In the genomic region with DNA sequence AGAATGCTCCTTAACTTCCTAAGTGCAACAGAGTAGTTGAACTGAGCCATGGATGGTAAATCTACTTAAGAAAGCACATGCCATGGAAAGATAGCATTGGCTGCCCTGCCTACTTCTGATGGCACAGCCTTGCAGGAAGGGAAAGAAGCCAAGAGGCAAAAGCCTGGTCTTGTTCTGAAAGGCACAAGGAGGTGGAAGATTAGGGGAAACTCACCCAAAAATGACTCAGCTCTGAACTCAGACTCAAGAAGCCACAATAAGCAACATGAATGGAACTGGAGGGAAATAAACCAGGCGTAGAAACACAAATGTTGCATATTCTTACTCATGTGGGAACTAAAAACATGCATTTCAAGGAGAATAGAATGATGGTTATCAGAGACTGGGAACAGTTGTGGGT, we compare ENCODE assay signal across 12 cellular contexts. TPM values are rescaled to one million over a fixed set of nuclear protein-coding genes. Genes with fewer than 3 reads are reported as not detected.
A peak's percentile ranks its signal among the peaks of the same experiment; 100 is the strongest.
DNase-seq lines count a peak whose midpoint lies in the region; ATAC-seq and TF ChIP-seq lines count a peak whose summit lies in the region.
"Had no signal": no experiment of that assay in that cellular context is flagged by ENCODE, and none has a peak within 500 bp of the region (broad histone marks: within the 10 kb centered on the region; RNA-seq: fewer than 3 reads in every experiment).

No MANE protein-coding gene starts in this region.

- peak overlapping the region; percentile 47 for H3K4me2 ChIP-seq in smooth muscle cell

- peak; percentile 28 for DNase-seq in NOMO-1 treated with DMSO at 0.1 percent for 48 hours (lab: John Stamatoyannopoulos, UW; ENCODE audit: unreplicated experiment)
- no peak for DNase-seq in NOMO-1 treated with dmso at 0.1 percent for 144 hours (lab: John Stamatoyannopoulos, UW; ENCODE audit: unreplicated experiment)
- no peak for DNase-seq in smooth muscle cell (lab: John Stamatoyannopoulos, UW; ENCODE audit: unreplicated experiment)
- DNase-seq in SIG-M5 treated with dmso at 0.1 percent for 504 hours (lab: John Stamatoyannopoulos, UW; ENCODE audit: unreplicated experiment), result no peak
- no peak for DNase-seq in NCI-H1048 (lab: John Stamatoyannopoulos, UW)
- no peak for DNase-seq in pons (ENCODE audit: low spot score)
- DNase-seq: activated CD8-positive, alpha-beta memory T cell treated with anti-CD3 and anti-CD28 coated beads for 24 hours; nucleus accumbens had no signal

- no peaks in the 10 kb centered on the region for H3F3A ChIP-seq in smooth muscle cell (ENCODE audit: low read depth)

- H2AFZ ChIP-seq in smooth muscle cell (ENCODE audit: low read depth), result no peak overlapping the region

- no peaks in the 10 kb centered on the region for H4K20me1 ChIP-seq in smooth muscle cell (ENCODE audit: low read depth)

- peak overlapping the region; percentile 93 for H3K27ac ChIP-seq in smooth muscle cell (ENCODE audit: low read depth)
- H3K27ac ChIP-seq: 22Rv1 had no signal

- ATAC-seq in GM21786 (IDR thresholded peaks at IDR 0.05; ENCODE audit: unreplicated experiment) (peak; percentile 42), HG03571 (IDR thresholded peaks at IDR 0.05; ENCODE audit: unreplicated experiment) (peak; percentile 55)
- ATAC-seq: HepG2 had no signal

- H3K79me2 ChIP-seq in smooth muscle cell (ENCODE audit: low read depth), result no peaks in the 10 kb centered on the region

- no peaks in the 10 kb centered on the region for H3K27me3 ChIP-seq in smooth muscle cell (ENCODE audit: low read depth)

- TF ChIP-seq CTCF in smooth muscle cell (IDR thresholded peaks at IDR 0.05; ENCODE audit: borderline replicate concordance, insufficient read depth, poor library complexity, severe bottlenecking), result no peak

- H3K9ac ChIP-seq in smooth muscle cell (ENCODE audit: low read depth), result peak overlapping the region; percentile 55

- H3K9me3 ChIP-seq in smooth muscle cell (replicated peaks; ENCODE audit: low read depth), result no peaks in the 10 kb centered on the region

- 48% methylated on average over 1 of the region's 1 CpG for WGBS in smooth muscle cell (ENCODE audit: low lambda C conversion rate)

- no peaks in the 10 kb centered on the region for H3K36me3 ChIP-seq in smooth muscle cell (ENCODE audit: low read depth)

- H3K4me3 ChIP-seq in smooth muscle cell, result no peak overlapping the region

- H3K4me1 ChIP-seq in smooth muscle cell (ENCODE audit: low read depth), result no peaks in the 10 kb centered on the region

RNA-seq across cellular contexts. Expression of a gene that starts 20.8 kb away (rescaled TPM):
- total RNA-seq in smooth muscle cell, result 0.09 and 0.18 TPM in 2 replicates
- 0.27 TPM in 1 of 2 replicates, not detected in the other for polyA plus RNA-seq in smooth muscle cell
- total RNA-seq: HepG2 had no signal

RNA-seq across cellular contexts. Expression of a gene that starts 37.8 kb away (rescaled TPM):
- 0.67 TPM in 1 of 2 replicates, not detected in the other for total RNA-seq in smooth muscle cell
- not detected in 2 replicates for polyA plus RNA-seq in smooth muscle cell
- total RNA-seq: HepG2 had no signal
- polyA plus RNA-seq: HepG2 had no signal
